Comparison of ENCODE assay signal across 19 cellular contexts in the genomic region with DNA sequence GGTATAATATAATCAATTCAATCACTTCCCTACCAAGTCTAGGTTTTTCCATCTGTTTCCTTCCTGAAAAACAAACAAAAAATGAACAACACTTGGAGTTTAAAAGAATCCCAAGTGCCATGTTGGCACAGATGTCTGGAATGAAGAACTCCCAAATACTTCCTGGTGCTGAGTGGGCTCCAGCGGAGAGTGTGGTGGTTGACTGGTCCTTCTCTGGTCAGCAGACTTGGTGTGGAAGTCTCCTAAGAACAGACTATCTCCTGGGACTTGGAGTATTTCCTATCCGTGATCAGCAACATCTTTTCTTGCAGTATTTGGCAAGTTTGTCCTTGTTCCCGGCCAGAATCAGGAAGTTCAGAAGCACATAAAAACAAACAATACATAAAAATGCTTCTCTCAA.
DNase-seq lines count a peak whose midpoint lies in the region; ATAC-seq and TF ChIP-seq lines count a peak whose summit lies in the region.
"Had no signal": no experiment of that assay in that cellular context is flagged by ENCODE, and none has a peak within 500 bp of the region (broad histone marks: within the 10 kb centered on the region; RNA-seq: fewer than 3 reads in every experiment).

No MANE protein-coding gene starts in this region.

- H3K27ac Mint-ChIP-seq in osteocyte (ENCODE audit: unreplicated experiment) (peak overlapping the region; percentile 38), glutamatergic neuron (ENCODE audit: unreplicated experiment) (no peak overlapping the region)
- H3K27ac Mint-ChIP-seq: activated CD4-positive, alpha-beta T cell treated with anti-CD3 and anti-CD28 coated beads, Interleukin-2, amount 10 ng/mL, durations not matched to agents 24 days and 14 days; stimulated activated naive CD8-positive, alpha-beta T cell treated with anti-CD3 and anti-CD28 coated beads, Interleukin-15, amount 100 ng/mL, for 72 hours had no signal

- H3K36me3 ChIP-seq in adipocyte (ENCODE audit: control insufficient read depth, insufficient read depth, low read length, severe bottlenecking): no peaks in the 10 kb centered on the region
- H3K36me3 ChIP-seq in upper lobe of left lung: no peaks in the 10 kb centered on the region
- H3K36me3 ChIP-seq: BLaER1 treated with 17β-estradiol and CSF1 and Interleukin-3, amounts not matched to agents 10 nM and 100 nM; brain microvascular endothelial cell had no signal

- H3K4me3 Mint-ChIP-seq in osteocyte (ENCODE audit: unreplicated experiment): no peak overlapping the region
- no peak overlapping the region for H3K4me3 Mint-ChIP-seq in glutamatergic neuron (ENCODE audit: unreplicated experiment)
- H3K4me3 Mint-ChIP-seq: activated CD4-positive, alpha-beta T cell treated with anti-CD3 and anti-CD28 coated beads, Interleukin-2, amount 10 ng/mL, durations not matched to agents 24 days and 14 days; stimulated activated naive CD8-positive, alpha-beta T cell treated with anti-CD3 and anti-CD28 coated beads, Interleukin-15, amount 100 ng/mL, for 72 hours had no signal

- 28 to 36% methylated on average over 3 of the region's 3 CpGs for WGBS in upper lobe of left lung, 2 donors

- H3K4me1 Mint-ChIP-seq in osteocyte (ENCODE audit: unreplicated experiment): peaks cover 7% of the 10 kb centered on the region
- no peaks in the 10 kb centered on the region for H3K4me1 Mint-ChIP-seq in glutamatergic neuron (ENCODE audit: low read depth, unreplicated experiment)
- H3K4me1 Mint-ChIP-seq: stimulated activated naive CD8-positive, alpha-beta T cell treated with anti-CD3 and anti-CD28 coated beads, Interleukin-15, amount 100 ng/mL, for 72 hours had no signal

- peak overlapping the region in 1 of 4 donors; percentile 41 for H3K27ac ChIP-seq in upper lobe of left lung
- H3K27ac ChIP-seq: BLaER1 treated with 17β-estradiol and CSF1 and Interleukin-3, amounts not matched to agents 10 nM and 100 nM; brain microvascular endothelial cell had no signal

- peak overlapping the region; percentile 16 for H3K9ac ChIP-seq in adipocyte (ENCODE audit: low read length)
- H3K9ac ChIP-seq: BLaER1 treated with 17β-estradiol and CSF1 and Interleukin-3, amounts not matched to agents 10 nM and 100 nM had no signal

- peaks cover 25% of the 10 kb centered on the region for H3K4me1 ChIP-seq in adipocyte (ENCODE audit: control insufficient read depth, insufficient read depth, low read length)
- peaks cover 0 to 8% (median 0%) of the 10 kb centered on the region in 4 donors for H3K4me1 ChIP-seq in upper lobe of left lung
- H3K4me1 ChIP-seq: BLaER1 treated with 17β-estradiol and CSF1 and Interleukin-3, amounts not matched to agents 10 nM and 100 nM had no signal

- peak; percentile 54 for DNase-seq in adipocyte (ENCODE audit: low read depth)
- peak; percentile 62 for DNase-seq in Right ventricle myocardium superior
- DNase-seq in osteocyte (ENCODE audit: extremely low spot score, unreplicated experiment): no peak
- peak in 1 of 2 donors; percentile 52 for DNase-seq in upper lobe of left lung
- DNase-seq in DMS 273 treated with DMSO at 0.1 percent for 48 hours (lab: John Stamatoyannopoulos, UW): no peak
- no peak for DNase-seq in glutamatergic neuron
- no peak for DNase-seq in activated CD4-positive, alpha-beta T cell treated with anti-CD3 and anti-CD28 coated beads, Interleukin-2, amount 50 U/mL, for 1 hour
- DNase-seq: activated CD4-positive, alpha-beta T cell treated with anti-CD3 and anti-CD28 coated beads, Interleukin-2, amount 10 ng/mL, durations not matched to agents 24 days and 14 days; activated naive CD4-positive, alpha-beta T cell treated with anti-CD3 and anti-CD28 coated beads, Interleukin-2, amount 50 U/mL, for 16 hours; activated T-cell treated with anti-CD3 and anti-CD28 coated beads for 4 hours; brain microvascular endothelial cell; DMS79; effector CD8-positive, alpha-beta T cell; foreskin melanocyte; NCI-H1092 treated with DMSO at 0.1 percent for 48 hours; NCI-H345; stimulated activated naive CD8-positive, alpha-beta T cell treated with anti-CD3 and anti-CD28 coated beads, Interleukin-15, amount 100 ng/mL, for 72 hours had no signal

- H3K27me3 ChIP-seq in adipocyte (replicated peaks; ENCODE audit: control insufficient read depth, insufficient read depth, low read length) (no peaks in the 10 kb centered on the region), upper lobe of left lung (no peaks in the 10 kb centered on the region)
- H3K27me3 ChIP-seq: BLaER1 treated with 17β-estradiol and CSF1 and Interleukin-3, amounts not matched to agents 10 nM and 100 nM; brain microvascular endothelial cell had no signal

- H3K4me3 ChIP-seq in adipocyte (ENCODE audit: low read length) (peak overlapping the region; percentile 54), upper lobe of left lung (no peak overlapping the region)
- H3K4me3 ChIP-seq: BLaER1 treated with 17β-estradiol and CSF1 and Interleukin-3, amounts not matched to agents 10 nM and 100 nM had no signal

- intact Hi-C loops in Right ventricle myocardium superior (cut with DNase I): no loop called here

- H3K36me3 Mint-ChIP-seq in osteocyte (ENCODE audit: unreplicated experiment) (peaks cover 4% of the 10 kb centered on the region), glutamatergic neuron (ENCODE audit: unreplicated experiment) (no peaks in the 10 kb centered on the region)

- TF ChIP-seq CTCF in osteocyte (IDR thresholded peaks at IDR 0.05): no peak
- TF ChIP-seq CTCF in upper lobe of left lung (IDR thresholded peaks at IDR 0.05): no peak
- TF ChIP-seq CTCF in glutamatergic neuron (IDR thresholded peaks at IDR 0.05; ENCODE audit: partially characterized antibody, unreplicated experiment): no peak

- ATAC-seq in Right ventricle myocardium superior (ENCODE audit: poor library complexity): peak; percentile 87
- ATAC-seq in upper lobe of left lung (ENCODE audit: low FRiP score in 2 of 2): peak; percentile 46 to 65
- ATAC-seq in GM21825 (IDR thresholded peaks at IDR 0.05; ENCODE audit: unreplicated experiment): no peak
- ATAC-seq: stimulated activated naive CD8-positive, alpha-beta T cell treated with anti-CD3 and anti-CD28 coated beads, Interleukin-15, amount 100 ng/mL, for 72 hours had no signal

- H3K9me3 ChIP-seq in adipocyte (ENCODE audit: control insufficient read depth, low read length) (peaks cover 5% of the 10 kb centered on the region), upper lobe of left lung (no peaks in the 10 kb centered on the region)

- H3K9me3 Mint-ChIP-seq in osteocyte (ENCODE audit: unreplicated experiment): peaks cover 10% of the 10 kb centered on the region
- no peaks in the 10 kb centered on the region for H3K9me3 Mint-ChIP-seq in glutamatergic neuron (ENCODE audit: unreplicated experiment)

- no peak for TF ChIP-seq POLR2A in upper lobe of left lung (IDR thresholded peaks at IDR 0.05)

- H3K27me3 Mint-ChIP-seq in osteocyte (ENCODE audit: unreplicated experiment) (no peaks in the 10 kb centered on the region), glutamatergic neuron (ENCODE audit: unreplicated experiment) (no peaks in the 10 kb centered on the region)
- H3K27me3 Mint-ChIP-seq: stimulated activated naive CD8-positive, alpha-beta T cell treated with anti-CD3 and anti-CD28 coated beads, Interleukin-15, amount 100 ng/mL, for 72 hours had no signal

- peak in 1 of 4 donors; percentile 38 for TF ChIP-seq EP300 in upper lobe of left lung (IDR thresholded peaks at IDR 0.05)

Comparison
In these comparisons a context has a peak if more than half of its experiments do, and no peak if none do; other contexts are left out.
1. DNase-seq: peak in adipocyte (single experiment) and Right ventricle myocardium superior (single experiment); none in osteocyte (single experiment), DMS 273 treated with DMSO at 0.1 percent for 48 hours (single experiment), glutamatergic neuron (single experiment) and activated CD4-positive, alpha-beta T cell treated with anti-CD3 and anti-CD28 coated beads, Interleukin-2, amount 50 U/mL, for 1 hour (single experiment).